20 cellular contexts compared by ENCODE assay signal in genomic region chr1:8342325-8342724, GRCh38. TPM values are rescaled to one million over a fixed set of nuclear protein-coding genes. Genes with fewer than 3 reads are reported as not detected.
A peak's percentile ranks its signal among the peaks of the same experiment; 100 is the strongest.
DNase-seq lines count a peak whose midpoint lies in the region; ATAC-seq, FAIRE-seq and TF ChIP-seq lines count a peak whose summit lies in the region.
"Had no signal": no experiment of that assay in that cellular context is flagged by ENCODE, and none has a peak within 500 bp of the region (broad histone marks: within the 10 kb centered on the region; RNA-seq: fewer than 3 reads in every experiment).

No MANE protein-coding gene starts in this region.

- H3K9ac ChIP-seq in astrocyte (ENCODE audit: low read length) = no peak overlapping the region
- H3K9ac ChIP-seq in kidney (ENCODE audit: low read length in 2 of 2) = no peak overlapping the region

- peaks cover 4% of the 10 kb centered on the region for H3K27me3 ChIP-seq in astrocyte (ENCODE audit: insufficient read depth, low read length)
- H3K27me3 ChIP-seq in uterus = no peaks in the 10 kb centered on the region
- H3K27me3 ChIP-seq in pancreas = no peaks in the 10 kb centered on the region
- H3K27me3 ChIP-seq: body of pancreas, thyroid gland had no signal

- 87 to 91% methylated on average over 10 of the region's 10 CpGs for WGBS in pancreas, 2 donors

- no peaks in the 10 kb centered on the region for H3K36me3 ChIP-seq in astrocyte (ENCODE audit: insufficient read depth, low read length)
- no peaks in the 10 kb centered on the region for H3K36me3 ChIP-seq in kidney (ENCODE audit: control insufficient read depth in 1 of 2, insufficient read depth in 2 of 2, low read length in 2 of 2)
- no peaks in the 10 kb centered on the region for H3K36me3 ChIP-seq in uterus
- no peaks in the 10 kb centered on the region for H3K36me3 ChIP-seq in pancreas
- H3K36me3 ChIP-seq: thyroid gland had no signal

- no peaks in the 10 kb centered on the region for H3K79me2 ChIP-seq in astrocyte (ENCODE audit: insufficient read depth, low read length)

- H4K20me1 ChIP-seq in astrocyte (ENCODE audit: insufficient read depth, low read length) = no peaks in the 10 kb centered on the region

- no peak overlapping the region for H3K27ac Mint-ChIP-seq in astrocyte (ENCODE audit: unreplicated experiment)

- peaks cover 5% of the 10 kb centered on the region for H3K36me3 Mint-ChIP-seq in astrocyte (ENCODE audit: low read depth, unreplicated experiment)

- no peak overlapping the region for H3K4me2 ChIP-seq in astrocyte (ENCODE audit: low read length)

- H3K4me1 Mint-ChIP-seq in astrocyte (ENCODE audit: low read depth, unreplicated experiment) = peaks cover 11% of the 10 kb centered on the region

- intact Hi-C loops in Right ventricle myocardium inferior (cut with DNase I) = no loop called here
- intact Hi-C loops in left cardiac atrium (cut with DNase I) = loop anchor here in 1 of 2 donors (10.0 kb wide), 2 partner anchors 308 to 358 kb away; no protein-coding TSS in a partner anchor
- intact Hi-C loops in kidney (cut with DNase I) = no loop called here
- intact Hi-C loops in uterus (cut with DNase I; ENCODE audit: low total_unique reads) = no loop called here
- intact Hi-C loops in pancreas (cut with DNase I) = loop anchor here in 1 of 3 donors (10.0 kb wide), 1 partner anchor 668 kb away; no protein-coding TSS in a partner anchor

- TF ChIP-seq CTCF in astrocyte (IDR thresholded peaks at IDR 0.05; ENCODE audit: insufficient read depth, low read depth, low read length) (no peak), kidney (IDR thresholded peaks at IDR 0.05; ENCODE audit: borderline replicate concordance, extremely low read depth, insufficient read depth) (no peak), uterus (IDR thresholded peaks at IDR 0.05) (peak in 2 of 4 experiments; percentile 4 to 7), pancreas (IDR thresholded peaks at IDR 0.05) (no peak)

- H3K4me3 ChIP-seq in astrocyte (ENCODE audit: insufficient read depth, low read depth, low read length) (no peak overlapping the region), kidney (ENCODE audit: low read length in 2 of 2) (no peak overlapping the region), uterus (no peak overlapping the region), pancreas (no peak overlapping the region)
- H3K4me3 ChIP-seq: body of pancreas, mucosa of descending colon, thyroid gland had no signal

- peaks cover 5% of the 10 kb centered on the region for H3K9me3 Mint-ChIP-seq in astrocyte (ENCODE audit: unreplicated experiment)

- H3K27me3 Mint-ChIP-seq in astrocyte (ENCODE audit: low read depth, unreplicated experiment) = no peaks in the 10 kb centered on the region

- H3K4me1 ChIP-seq in astrocyte (ENCODE audit: insufficient read depth, low read length) (peaks cover 14% of the 10 kb centered on the region), kidney (ENCODE audit: control insufficient read depth in 1 of 2, insufficient read depth in 1 of 2, low read depth in 1 of 2, low read length in 2 of 2) (peaks cover 0 to 16% of the 10 kb centered on the region in 2 donors), uterus (peaks cover 5 to 8% of the 10 kb centered on the region in 2 donors), pancreas (no peaks in the 10 kb centered on the region)

- H3K9me3 ChIP-seq in astrocyte (ENCODE audit: insufficient read depth, low read depth, low read length) (peaks cover 3% of the 10 kb centered on the region), kidney (ENCODE audit: control insufficient read depth in 1 of 2, low read length in 2 of 2) (no peaks in the 10 kb centered on the region), uterus (no peaks in the 10 kb centered on the region), pancreas (no peaks in the 10 kb centered on the region)
- H3K9me3 ChIP-seq: body of pancreas, mucosa of descending colon, thyroid gland had no signal

- H3K27ac ChIP-seq in astrocyte (ENCODE audit: low read depth, low read length) (no peak overlapping the region), kidney (ENCODE audit: low read depth in 2 of 2, low read length in 2 of 2) (no peak overlapping the region), uterus (peak overlapping the region; percentile 86 to 88), pancreas (no peak overlapping the region)

- DNase-seq in Right ventricle myocardium inferior (ENCODE audit: missing footprints) = peak; percentile 44
- DNase-seq in left cardiac atrium = no peak
- peak; percentile 36 for DNase-seq in astrocyte (ENCODE audit: low read depth)
- DNase-seq in kidney = peak; percentile 87
- DNase-seq in uterus = peak in 1 of 2 donors; percentile 47
- DNase-seq in pancreas = no peak
- DNase-seq: 8988T; activated CD4-positive, alpha-beta T cell treated with anti-CD3 and anti-CD28 coated beads for 4 hours; activated naive CD4-positive, alpha-beta T cell; body of pancreas; DND-41; hippocampal formation; mucosa of descending colon; NCI-H2227 treated with DMSO at 0.1 percent for 48 hours; occipital lobe; small intestine; thyroid gland had no signal

- no peak for FAIRE-seq in astrocyte (lab: Jason Lieb, UNC)
- FAIRE-seq in kidney (lab: Jason Lieb, UNC) = no peak
- FAIRE-seq in pancreas (lab: Jason Lieb, UNC) = no peak
- FAIRE-seq: small intestine had no signal

- TF ChIP-seq POLR2A in uterus (IDR thresholded peaks at IDR 0.05) = no peak

- ATAC-seq in Right ventricle myocardium inferior = no peak
- no peak for ATAC-seq in left cardiac atrium
- ATAC-seq in GM18870 (IDR thresholded peaks at IDR 0.05; ENCODE audit: unreplicated experiment) = no peak
- ATAC-seq in GM21390 (IDR thresholded peaks at IDR 0.05; ENCODE audit: unreplicated experiment) = no peak
- ATAC-seq in pancreas = no peak
- ATAC-seq: body of pancreas had no signal

- H3K4me3 Mint-ChIP-seq in astrocyte (ENCODE audit: unreplicated experiment) = no peak overlapping the region

- no peak overlapping the region for H2AFZ ChIP-seq in astrocyte (ENCODE audit: low read depth, low read length)

RNA-seq across cellular contexts. Expression of gene SLC45A1, which starts 24.4 kb away (rescaled TPM):
- total RNA-seq in Right ventricle myocardium inferior = 2.5 TPM
- total RNA-seq in left cardiac atrium = 1 to 10 TPM; 1.8 to 2.2 TPM
- total RNA-seq in astrocyte = 0.95 and 1.0 TPM in 2 replicates
- total RNA-seq in kidney = 1.8 TPM
- 9.2 TPM for polyA plus RNA-seq in kidney (ENCODE audit: insufficient read depth, low read depth, low replicate concordance)
- total RNA-seq in uterus = 10 to 100 TPM in 2 of 4 donors, 1 to 10 TPM in 1, under 1 TPM in 1; 0.51 to 13.8 (median 7.4) TPM
- total RNA-seq in pancreas = under 1 TPM; 0.16 to 0.75 (median 0.41) TPM
- 1 to 10 TPM; 1.4 to 1.8 TPM for polyA plus RNA-seq in pancreas
- total RNA-seq: HT1080 had no signal

Comparison
In these comparisons a context has a peak if more than half of its experiments do, and no peak if none do; other contexts are left out.
1. DNase-seq: peak in Right ventricle myocardium inferior (single experiment), astrocyte (single experiment) and kidney (single experiment); none in left cardiac atrium (single experiment) and pancreas (0 of 6).
2. H3K27ac ChIP-seq: peak in uterus (2 of 2); none in astrocyte (single experiment), kidney (0 of 2) and pancreas (0 of 4).